ENCODE assay signal across 16 cellular contexts in the genomic region with DNA sequence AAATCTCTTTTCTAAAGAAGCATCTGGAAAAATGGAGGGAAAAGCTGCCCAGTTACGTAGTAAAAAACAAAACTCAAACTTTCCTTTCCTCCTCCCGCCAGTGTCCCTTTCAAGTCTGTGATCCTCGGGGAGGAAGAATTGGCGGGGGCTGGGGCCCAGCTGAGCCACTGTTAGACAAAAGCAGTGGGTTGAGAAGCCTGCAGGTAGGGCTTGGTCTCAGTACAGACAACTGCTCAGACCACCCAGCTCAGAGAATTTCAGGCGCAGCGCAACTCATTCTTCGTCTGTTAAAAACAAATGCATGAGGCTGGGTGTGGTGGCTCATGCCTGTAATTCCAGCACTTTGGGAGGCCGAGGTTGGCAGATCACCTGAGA.
"Had no signal": no experiment of that assay in that cellular context is flagged by ENCODE, and none has a peak within 500 bp of the region (broad histone marks: within the 10 kb centered on the region; RNA-seq: fewer than 3 reads in every experiment).

No MANE protein-coding gene starts in this region.

- H3K36me3 ChIP-seq: right atrium auricular region had no signal

- FAIRE-seq: islet of Langerhans, small intestine had no signal

- H3K27me3 ChIP-seq: foreskin keratinocyte, right atrium auricular region had no signal

- H3K4me3 ChIP-seq: mucosa of descending colon, right atrium auricular region had no signal

- H3K27ac ChIP-seq: foreskin keratinocyte, right atrium auricular region had no signal

- H3K9me3 ChIP-seq: mucosa of descending colon, right atrium auricular region had no signal

- DNase-seq: activated CD4-positive, alpha-beta memory T cell treated with anti-CD3 and anti-CD28 coated beads, Interleukin-2, amount 10 ng/mL, durations not matched to agents 7 days and 5 days; activated CD4-positive, alpha-beta T cell treated with anti-CD3 and anti-CD28 coated beads for 4 hours; activated naive CD4-positive, alpha-beta T cell treated with anti-CD3 and anti-CD28 coated beads, Interleukin-2, amount 10 ng/mL, durations not matched to agents 7 days and 5 days; activated T-cell treated with anti-CD3 and anti-CD28 coated beads, Interleukin-2, amount 50 U/mL, for 24 hours; caudate nucleus; effector memory CD4-positive, alpha-beta T cell; foreskin keratinocyte; glutamatergic neuron; mucosa of descending colon; naive thymus-derived CD4-positive, alpha-beta T cell; small intestine; stimulated activated CD4-positive, alpha-beta T cell treated with anti-CD3 and anti-CD28 coated beads, Interleukin-4, amount 100 ng/mL, for 24 hours; stimulated activated naive CD4-positive, alpha-beta T cell; T-helper 17 cell had no signal

- ATAC-seq: foreskin keratinocyte; naive thymus-derived CD4-positive, alpha-beta T cell; T-helper 17 cell had no signal

- H3K4me1 ChIP-seq: foreskin keratinocyte, right atrium auricular region had no signal
